Comparison of ENCODE assay signal across 11 cellular contexts in genomic region chr15:36888018-36888992, GRCh38.
DNase-seq lines count a peak whose midpoint lies in the region; ATAC-seq and TF ChIP-seq lines count a peak whose summit lies in the region.
"Had no signal": no experiment of that assay in that cellular context is flagged by ENCODE, and none has a peak within 500 bp of the region (broad histone marks: within the 10 kb centered on the region; RNA-seq: fewer than 3 reads in every experiment).

No MANE protein-coding gene starts in this region.

- no peak overlapping the region for H2AFZ ChIP-seq in mesenchymal stem cell (ENCODE audit: low read depth, low read length)

- peak overlapping the region in 1 of 2 experiments; percentile 4 for H3K4ac ChIP-seq in mesenchymal stem cell (ENCODE audit: low read depth in 1 of 2, low read length in 2 of 2)

- H3K36me3 ChIP-seq in mesenchymal stem cell (ENCODE audit: control insufficient read depth in 1 of 2, insufficient read depth in 2 of 2, low read depth in 1 of 2, low read length in 2 of 2) = peaks cover 3 to 22% of the 10 kb centered on the region in 2 experiments
- H3K36me3 ChIP-seq: SJSA1 had no signal

- H4K91ac ChIP-seq in mesenchymal stem cell (ENCODE audit: low read length) = no peak overlapping the region

- H4K8ac ChIP-seq in mesenchymal stem cell (ENCODE audit: low read length) = peak overlapping the region; percentile 19

- H3K4me1 ChIP-seq in mesenchymal stem cell (ENCODE audit: control insufficient read depth, insufficient read depth, low read depth, low read length) = peaks cover 12% of the 10 kb centered on the region
- H3K4me1 ChIP-seq: SJSA1 had no signal

- no peak overlapping the region for H2BK15ac ChIP-seq in mesenchymal stem cell (ENCODE audit: low read depth, poor library complexity, severe bottlenecking)

- peak overlapping the region in 1 of 2 experiments; percentile 73 for H3K4me3 ChIP-seq in mesenchymal stem cell (ENCODE audit: insufficient read depth in 1 of 2, low read depth in 1 of 2, low read length in 2 of 2)
- H3K4me3 ChIP-seq: SJSA1 had no signal

- H2BK120ac ChIP-seq in mesenchymal stem cell (ENCODE audit: low read depth, low read length) = no peak overlapping the region

- peak overlapping the region; percentile 89 for H3K4me3 Mint-ChIP-seq in type B pancreatic cell
- H3K4me3 Mint-ChIP-seq: natural killer cell had no signal

- peaks cover 29% of the 10 kb centered on the region for H3K36me3 Mint-ChIP-seq in type B pancreatic cell

- no peaks in the 10 kb centered on the region for H3K9me3 ChIP-seq in mesenchymal stem cell (ENCODE audit: control insufficient read depth, low read length)
- H3K9me3 ChIP-seq: SJSA1 had no signal

- no peak overlapping the region for H2BK5ac ChIP-seq in mesenchymal stem cell (ENCODE audit: low read depth, low read length, poor library complexity, severe bottlenecking)

- H3K4me1 Mint-ChIP-seq in type B pancreatic cell (ENCODE audit: unreplicated experiment) = peaks cover 57% of the 10 kb centered on the region

- peak overlapping the region in 1 of 2 experiments; percentile 54 for H2BK12ac ChIP-seq in mesenchymal stem cell (ENCODE audit: low read length in 2 of 2)

- H3K27me3 Mint-ChIP-seq in type B pancreatic cell = peaks cover 41% of the 10 kb centered on the region

- WGBS in mesenchymal stem cell = 2% methylated on average over 49 of the region's 51 CpGs

- DNase-seq in NCI-H82 (lab: John Stamatoyannopoulos, UW) = peak; percentile 94
- DNase-seq in mesenchymal stem cell = peak; percentile 32
- no peak for DNase-seq in type B pancreatic cell (ENCODE audit: extremely low spot score, unreplicated experiment)
- no peak for DNase-seq in activated effector memory CD4-positive, alpha-beta T cell treated with Interleukin-2 at 50 U/mL for 16 hours
- DNase-seq in NCI-H510A (lab: John Stamatoyannopoulos, UW) = no peak
- DNase-seq in stimulated activated CD4-positive, alpha-beta T cell treated with anti-CD3 and anti-CD28 coated beads, Interleukin-15, amount 100 ng/mL, for 24 hours = no peak
- DNase-seq: effector memory CD4-positive, alpha-beta T cell; natural killer cell; NCI-H2081 treated with DMSO at 0.1 percent for 48 hours had no signal

- TF ChIP-seq CTCF in type B pancreatic cell (conservative IDR thresholded peaks at IDR 0.05) = no peak

- peak overlapping the region in 1 of 2 experiments; percentile 96 for H3K23ac ChIP-seq in mesenchymal stem cell (ENCODE audit: low read length in 2 of 2)

- H3K79me1 ChIP-seq in mesenchymal stem cell (replicated peaks; ENCODE audit: low read length, poor library complexity, severe bottlenecking) = no peaks in the 10 kb centered on the region

- H3K27ac Mint-ChIP-seq in type B pancreatic cell = peak overlapping the region; percentile 97
- H3K27ac Mint-ChIP-seq: natural killer cell had no signal

- H3K9ac ChIP-seq in mesenchymal stem cell (ENCODE audit: low read length) = peak overlapping the region; percentile 71

- peaks cover 7 to 57% of the 10 kb centered on the region in 2 experiments for H3K27me3 ChIP-seq in mesenchymal stem cell (ENCODE audit: control insufficient read depth in 1 of 2, insufficient read depth in 1 of 2, low read length in 2 of 2)

- H3K9me3 Mint-ChIP-seq in type B pancreatic cell = no peaks in the 10 kb centered on the region

- H2AK5ac ChIP-seq in mesenchymal stem cell (ENCODE audit: low read length, severe bottlenecking) = no peak overlapping the region

- peak overlapping the region in 1 of 2 experiments; percentile 87 for H3K14ac ChIP-seq in mesenchymal stem cell (ENCODE audit: low read length in 2 of 2)

- peak overlapping the region; percentile 48 to 87 for H3K18ac ChIP-seq in mesenchymal stem cell (ENCODE audit: low read depth in 1 of 2, low read length in 2 of 2)

- no peak overlapping the region for H3K27ac ChIP-seq in mesenchymal stem cell (ENCODE audit: low read length, poor library complexity, severe bottlenecking)
- H3K27ac ChIP-seq: SJSA1 had no signal

- no peak overlapping the region for H3K4me2 ChIP-seq in mesenchymal stem cell (ENCODE audit: low read length, poor library complexity, severe bottlenecking)

- peak; percentile 25 for ATAC-seq in esophagus mucosa
- ATAC-seq: natural killer cell had no signal

Comparison
In these comparisons a context has a peak if more than half of its experiments do, and no peak if none do; other contexts are left out.
1. DNase-seq: peak in NCI-H82 (single experiment) and mesenchymal stem cell (single experiment); none in type B pancreatic cell (single experiment), activated effector memory CD4-positive, alpha-beta T cell treated with Interleukin-2 at 50 U/mL for 16 hours (single experiment), NCI-H510A (single experiment) and stimulated activated CD4-positive, alpha-beta T cell treated with anti-CD3 and anti-CD28 coated beads, Interleukin-15, amount 100 ng/mL, for 24 hours (single experiment).